ENCODE assay signal across 8 cellular contexts in genomic region chr6:21953831-21954801, GRCh38.
DNase-seq lines count a peak whose midpoint lies in the region; ATAC-seq, FAIRE-seq and TF ChIP-seq lines count a peak whose summit lies in the region.

No MANE protein-coding gene starts in this region.

- FAIRE-seq in urothelium cell line (lab: Jason Lieb, UNC) = no peak

- TF ChIP-seq CTCF in coronary artery (IDR thresholded peaks at IDR 0.05) (no peak), nephron progenitor cell (IDR thresholded peaks at IDR 0.05) (no peak), GM20000 (IDR thresholded peaks at IDR 0.05; ENCODE audit: extremely low read depth, missing control alignments) (no peak)

- H3K4me3 Mint-ChIP-seq in nephron progenitor cell = peak overlapping the region; percentile 55

- H3K9me3 Mint-ChIP-seq in nephron progenitor cell = peaks cover 5% of the 10 kb centered on the region

- peak; percentile 82 for DNase-seq in EH (ENCODE audit: low read depth)
- DNase-seq in NCI-H2029 treated with DMSO at 0.1 percent for 48 hours (lab: John Stamatoyannopoulos, UW) = peak; percentile 87
- DNase-seq in coronary artery (ENCODE audit: low spot score) = no peak
- peak; percentile 25 for DNase-seq in nephron progenitor cell
- DNase-seq in GM20000 (ENCODE audit: low spot score) = no peak
- no peak for DNase-seq in urothelium cell line (ENCODE audit: low spot score)
- no peak for DNase-seq in stimulated activated CD4-positive, alpha-beta T cell treated with anti-CD3 and anti-CD28 coated beads, Interleukin-4, amount 100 ng/mL, for 4 hours

- H3K27ac Mint-ChIP-seq in nephron progenitor cell = peak overlapping the region; percentile 99

- H3K4me3 ChIP-seq in coronary artery = peak overlapping the region; percentile 49

- H3K36me3 Mint-ChIP-seq in nephron progenitor cell (ENCODE audit: low read depth) = peaks cover 49% of the 10 kb centered on the region

- peak overlapping the region; percentile 2 to 72 for H3K27ac ChIP-seq in coronary artery

- no peaks in the 10 kb centered on the region for H3K27me3 Mint-ChIP-seq in nephron progenitor cell (ENCODE audit: low read depth, poor library complexity)

- no peak for ATAC-seq in HG02798 (IDR thresholded peaks at IDR 0.05; ENCODE audit: poor library complexity, unreplicated experiment)

- peaks cover 80% of the 10 kb centered on the region for H3K4me1 Mint-ChIP-seq in nephron progenitor cell

Comparison
In these comparisons a context has a peak if more than half of its experiments do, and no peak if none do; other contexts are left out.
1. DNase-seq: peak in EH (single experiment), NCI-H2029 treated with DMSO at 0.1 percent for 48 hours (single experiment) and nephron progenitor cell (single experiment); none in coronary artery (single experiment), GM20000 (single experiment), urothelium cell line (single experiment) and stimulated activated CD4-positive, alpha-beta T cell treated with anti-CD3 and anti-CD28 coated beads, Interleukin-4, amount 100 ng/mL, for 4 hours (0 of 2).